In genomic region chr11:102622258-102622657, GRCh38 we compare ENCODE assay signal across 1 cellular context.
A peak's percentile ranks its signal among the peaks of the same experiment; 100 is the strongest.
TF ChIP-seq lines count a peak whose summit lies in the region.

No MANE protein-coding gene starts in this region.

TF ChIP-seq in HepG2, 621 proteins besides CTCF, POLR2A, EP300 and RAD21 (continued from another document and continues in another):
- TF ChIP-seq, protein P1, sequence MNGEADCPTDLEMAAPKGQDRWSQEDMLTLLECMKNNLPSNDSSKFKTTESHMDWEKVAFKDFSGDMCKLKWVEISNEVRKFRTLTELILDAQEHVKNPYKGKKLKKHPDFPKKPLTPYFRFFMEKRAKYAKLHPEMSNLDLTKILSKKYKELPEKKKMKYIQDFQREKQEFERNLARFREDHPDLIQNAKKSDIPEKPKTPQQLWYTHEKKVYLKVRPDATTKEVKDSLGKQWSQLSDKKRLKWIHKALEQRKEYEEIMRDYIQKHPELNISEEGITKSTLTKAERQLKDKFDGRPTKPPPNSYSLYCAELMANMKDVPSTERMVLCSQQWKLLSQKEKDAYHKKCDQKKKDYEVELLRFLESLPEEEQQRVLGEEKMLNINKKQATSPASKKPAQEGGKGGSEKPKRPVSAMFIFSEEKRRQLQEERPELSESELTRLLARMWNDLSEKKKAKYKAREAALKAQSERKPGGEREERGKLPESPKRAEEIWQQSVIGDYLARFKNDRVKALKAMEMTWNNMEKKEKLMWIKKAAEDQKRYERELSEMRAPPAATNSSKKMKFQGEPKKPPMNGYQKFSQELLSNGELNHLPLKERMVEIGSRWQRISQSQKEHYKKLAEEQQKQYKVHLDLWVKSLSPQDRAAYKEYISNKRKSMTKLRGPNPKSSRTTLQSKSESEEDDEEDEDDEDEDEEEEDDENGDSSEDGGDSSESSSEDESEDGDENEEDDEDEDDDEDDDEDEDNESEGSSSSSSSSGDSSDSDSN (CRISPR knock-in tag; IDR thresholded peaks at IDR 0.05): no peak
- TF ChIP-seq ZNF180 (CRISPR knock-in tag; IDR thresholded peaks at IDR 0.05; ENCODE audit: borderline replicate concordance, low read depth) (no peak), YEATS4 (CRISPR knock-in tag; IDR thresholded peaks at IDR 0.05; ENCODE audit: borderline replicate concordance) (no peak), ZNF335 (CRISPR knock-in tag; IDR thresholded peaks at IDR 0.05) (no peak), THAP11 (CRISPR knock-in tag; IDR thresholded peaks at IDR 0.05) (0 out of 2 replicates have a peak, but pooled peaks have one; percentile 41), SRSF4 (IDR thresholded peaks at IDR 0.05; ENCODE audit: low read depth, low read length, poor library complexity, severe bottlenecking) (no peak), SP4 (CRISPR knock-in tag; IDR thresholded peaks at IDR 0.05) (no peak), TAF1 (CRISPR knock-in tag; IDR thresholded peaks at IDR 0.05) (no peak), TIGD3 (CRISPR knock-in tag; IDR thresholded peaks at IDR 0.05; ENCODE audit: borderline replicate concordance) (no peak), ZNF556 (CRISPR knock-in tag; IDR thresholded peaks at IDR 0.05; ENCODE audit: borderline replicate concordance) (no peak), ZNF724P (CRISPR knock-in tag; IDR thresholded peaks at IDR 0.05; ENCODE audit: borderline replicate concordance) (no peak), SOX13 (IDR thresholded peaks at IDR 0.05) (0 out of 2 replicates have a peak, but pooled peaks have one; percentile 20), SOX13 (CRISPR knock-in tag; conservative IDR thresholded peaks at IDR 0.05 in 1 of 2, IDR thresholded peaks at IDR 0.05 in 1 of 2) (peak in 1 of 2 experiments; percentile 44; a peak in 1 of 4 replicates), NR2F1 (CRISPR knock-in tag; IDR thresholded peaks at IDR 0.05) (0 out of 4 replicates have a peak, but pooled peaks of 1 of the 2 experiments have one; percentile 19), ZFP36L2 (CRISPR knock-in tag; IDR thresholded peaks at IDR 0.05) (no peak), XBP1 (CRISPR knock-in tag; IDR thresholded peaks at IDR 0.05) (no peak), DPF2 (CRISPR knock-in tag; IDR thresholded peaks at IDR 0.05; ENCODE audit: borderline replicate concordance, low read depth) (no peak), AGO1 (IDR thresholded peaks at IDR 0.05; ENCODE audit: low read depth, low read length, poor library complexity, severe bottlenecking) (no peak), RAD51 (IDR thresholded peaks at IDR 0.05; ENCODE audit: borderline replicate concordance) (peak; percentile 25; the same call in 1 of the 2 replicates), HNF4G (IDR thresholded peaks at IDR 0.05; ENCODE audit: borderline replicate concordance, low read depth, low read length) (peak; percentile 68), HNF4G (CRISPR knock-in tag; IDR thresholded peaks at IDR 0.05; ENCODE audit: borderline replicate concordance, low read depth) (no peak; the same call in 1 of the 2 replicates), ZBED4 (CRISPR knock-in tag; IDR thresholded peaks at IDR 0.05; ENCODE audit: borderline replicate concordance) (0 out of 2 replicates have a peak, but pooled peaks have one; percentile 37), CENPBD1 (CRISPR knock-in tag; IDR thresholded peaks at IDR 0.05; ENCODE audit: borderline replicate concordance, low read depth) (no peak), TSC22D2 (CRISPR knock-in tag; IDR thresholded peaks at IDR 0.05; ENCODE audit: borderline replicate concordance) (no peak), ZSCAN25 (CRISPR knock-in tag; IDR thresholded peaks at IDR 0.05) (no peak), REPIN1 (CRISPR knock-in tag; IDR thresholded peaks at IDR 0.05; ENCODE audit: borderline replicate concordance, low read depth) (no peak), HDAC2 (CRISPR knock-in tag; IDR thresholded peaks at IDR 0.05) (0 out of 2 replicates have a peak, but pooled peaks have one; percentile 29), ZNF7 (CRISPR knock-in tag; IDR thresholded peaks at IDR 0.05) (no peak), PHF8 (CRISPR knock-in tag; IDR thresholded peaks at IDR 0.05) (no peak), ZNF10 (CRISPR knock-in tag; IDR thresholded peaks at IDR 0.05; ENCODE audit: borderline replicate concordance, low read depth) (no peak)
- TF ChIP-seq, protein P2, sequence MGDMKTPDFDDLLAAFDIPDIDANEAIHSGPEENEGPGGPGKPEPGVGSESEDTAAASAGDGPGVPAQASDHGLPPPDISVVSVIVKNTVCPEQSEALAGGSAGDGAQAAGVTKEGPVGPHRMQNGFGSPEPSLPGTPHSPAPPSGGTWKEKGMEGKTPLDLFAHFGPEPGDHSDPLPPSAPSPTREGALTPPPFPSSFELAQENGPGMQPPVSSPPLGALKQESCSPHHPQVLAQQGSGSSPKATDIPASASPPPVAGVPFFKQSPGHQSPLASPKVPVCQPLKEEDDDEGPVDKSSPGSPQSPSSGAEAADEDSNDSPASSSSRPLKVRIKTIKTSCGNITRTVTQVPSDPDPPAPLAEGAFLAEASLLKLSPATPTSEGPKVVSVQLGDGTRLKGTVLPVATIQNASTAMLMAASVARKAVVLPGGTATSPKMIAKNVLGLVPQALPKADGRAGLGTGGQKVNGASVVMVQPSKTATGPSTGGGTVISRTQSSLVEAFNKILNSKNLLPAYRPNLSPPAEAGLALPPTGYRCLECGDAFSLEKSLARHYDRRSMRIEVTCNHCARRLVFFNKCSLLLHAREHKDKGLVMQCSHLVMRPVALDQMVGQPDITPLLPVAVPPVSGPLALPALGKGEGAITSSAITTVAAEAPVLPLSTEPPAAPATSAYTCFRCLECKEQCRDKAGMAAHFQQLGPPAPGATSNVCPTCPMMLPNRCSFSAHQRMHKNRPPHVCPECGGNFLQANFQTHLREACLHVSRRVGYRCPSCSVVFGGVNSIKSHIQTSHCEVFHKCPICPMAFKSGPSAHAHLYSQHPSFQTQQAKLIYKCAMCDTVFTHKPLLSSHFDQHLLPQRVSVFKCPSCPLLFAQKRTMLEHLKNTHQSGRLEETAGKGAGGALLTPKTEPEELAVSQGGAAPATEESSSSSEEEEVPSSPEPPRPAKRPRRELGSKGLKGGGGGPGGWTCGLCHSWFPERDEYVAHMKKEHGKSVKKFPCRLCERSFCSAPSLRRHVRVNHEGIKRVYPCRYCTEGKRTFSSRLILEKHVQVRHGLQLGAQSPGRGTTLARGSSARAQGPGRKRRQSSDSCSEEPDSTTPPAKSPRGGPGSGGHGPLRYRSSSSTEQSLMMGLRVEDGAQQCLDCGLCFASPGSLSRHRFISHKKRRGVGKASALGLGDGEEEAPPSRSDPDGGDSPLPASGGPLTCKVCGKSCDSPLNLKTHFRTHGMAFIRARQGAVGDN (CRISPR knock-in tag; IDR thresholded peaks at IDR 0.05): peak; percentile 36; the same call in 1 of the 2 replicates
- TF ChIP-seq, protein P3, sequence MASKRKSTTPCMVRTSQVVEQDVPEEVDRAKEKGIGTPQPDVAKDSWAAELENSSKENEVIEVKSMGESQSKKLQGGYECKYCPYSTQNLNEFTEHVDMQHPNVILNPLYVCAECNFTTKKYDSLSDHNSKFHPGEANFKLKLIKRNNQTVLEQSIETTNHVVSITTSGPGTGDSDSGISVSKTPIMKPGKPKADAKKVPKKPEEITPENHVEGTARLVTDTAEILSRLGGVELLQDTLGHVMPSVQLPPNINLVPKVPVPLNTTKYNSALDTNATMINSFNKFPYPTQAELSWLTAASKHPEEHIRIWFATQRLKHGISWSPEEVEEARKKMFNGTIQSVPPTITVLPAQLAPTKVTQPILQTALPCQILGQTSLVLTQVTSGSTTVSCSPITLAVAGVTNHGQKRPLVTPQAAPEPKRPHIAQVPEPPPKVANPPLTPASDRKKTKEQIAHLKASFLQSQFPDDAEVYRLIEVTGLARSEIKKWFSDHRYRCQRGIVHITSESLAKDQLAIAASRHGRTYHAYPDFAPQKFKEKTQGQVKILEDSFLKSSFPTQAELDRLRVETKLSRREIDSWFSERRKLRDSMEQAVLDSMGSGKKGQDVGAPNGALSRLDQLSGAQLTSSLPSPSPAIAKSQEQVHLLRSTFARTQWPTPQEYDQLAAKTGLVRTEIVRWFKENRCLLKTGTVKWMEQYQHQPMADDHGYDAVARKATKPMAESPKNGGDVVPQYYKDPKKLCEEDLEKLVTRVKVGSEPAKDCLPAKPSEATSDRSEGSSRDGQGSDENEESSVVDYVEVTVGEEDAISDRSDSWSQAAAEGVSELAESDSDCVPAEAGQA (IDR thresholded peaks at IDR 0.05; ENCODE audit: low read depth): peak; percentile 53; the same call in 1 of the 2 replicates
- TF ChIP-seq, protein P3 (CRISPR knock-in tag; IDR thresholded peaks at IDR 0.05; ENCODE audit: borderline replicate concordance): no peak
- TF ChIP-seq, protein P4, sequence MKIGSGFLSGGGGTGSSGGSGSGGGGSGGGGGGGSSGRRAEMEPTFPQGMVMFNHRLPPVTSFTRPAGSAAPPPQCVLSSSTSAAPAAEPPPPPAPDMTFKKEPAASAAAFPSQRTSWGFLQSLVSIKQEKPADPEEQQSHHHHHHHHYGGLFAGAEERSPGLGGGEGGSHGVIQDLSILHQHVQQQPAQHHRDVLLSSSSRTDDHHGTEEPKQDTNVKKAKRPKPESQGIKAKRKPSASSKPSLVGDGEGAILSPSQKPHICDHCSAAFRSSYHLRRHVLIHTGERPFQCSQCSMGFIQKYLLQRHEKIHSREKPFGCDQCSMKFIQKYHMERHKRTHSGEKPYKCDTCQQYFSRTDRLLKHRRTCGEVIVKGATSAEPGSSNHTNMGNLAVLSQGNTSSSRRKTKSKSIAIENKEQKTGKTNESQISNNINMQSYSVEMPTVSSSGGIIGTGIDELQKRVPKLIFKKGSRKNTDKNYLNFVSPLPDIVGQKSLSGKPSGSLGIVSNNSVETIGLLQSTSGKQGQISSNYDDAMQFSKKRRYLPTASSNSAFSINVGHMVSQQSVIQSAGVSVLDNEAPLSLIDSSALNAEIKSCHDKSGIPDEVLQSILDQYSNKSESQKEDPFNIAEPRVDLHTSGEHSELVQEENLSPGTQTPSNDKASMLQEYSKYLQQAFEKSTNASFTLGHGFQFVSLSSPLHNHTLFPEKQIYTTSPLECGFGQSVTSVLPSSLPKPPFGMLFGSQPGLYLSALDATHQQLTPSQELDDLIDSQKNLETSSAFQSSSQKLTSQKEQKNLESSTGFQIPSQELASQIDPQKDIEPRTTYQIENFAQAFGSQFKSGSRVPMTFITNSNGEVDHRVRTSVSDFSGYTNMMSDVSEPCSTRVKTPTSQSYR (CRISPR knock-in tag; IDR thresholded peaks at IDR 0.05; ENCODE audit: borderline replicate concordance): no peak
- TF ChIP-seq, protein P5, sequence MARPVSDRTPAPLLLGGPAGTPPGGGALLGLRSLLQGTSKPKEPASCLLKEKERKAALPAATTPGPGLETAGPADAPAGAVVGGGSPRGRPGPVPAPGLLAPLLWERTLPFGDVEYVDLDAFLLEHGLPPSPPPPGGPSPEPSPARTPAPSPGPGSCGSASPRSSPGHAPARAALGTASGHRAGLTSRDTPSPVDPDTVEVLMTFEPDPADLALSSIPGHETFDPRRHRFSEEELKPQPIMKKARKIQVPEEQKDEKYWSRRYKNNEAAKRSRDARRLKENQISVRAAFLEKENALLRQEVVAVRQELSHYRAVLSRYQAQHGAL (CRISPR knock-in tag; IDR thresholded peaks at IDR 0.05; ENCODE audit: not compliant biosample characterization): no peak
